In the genomic region with DNA sequence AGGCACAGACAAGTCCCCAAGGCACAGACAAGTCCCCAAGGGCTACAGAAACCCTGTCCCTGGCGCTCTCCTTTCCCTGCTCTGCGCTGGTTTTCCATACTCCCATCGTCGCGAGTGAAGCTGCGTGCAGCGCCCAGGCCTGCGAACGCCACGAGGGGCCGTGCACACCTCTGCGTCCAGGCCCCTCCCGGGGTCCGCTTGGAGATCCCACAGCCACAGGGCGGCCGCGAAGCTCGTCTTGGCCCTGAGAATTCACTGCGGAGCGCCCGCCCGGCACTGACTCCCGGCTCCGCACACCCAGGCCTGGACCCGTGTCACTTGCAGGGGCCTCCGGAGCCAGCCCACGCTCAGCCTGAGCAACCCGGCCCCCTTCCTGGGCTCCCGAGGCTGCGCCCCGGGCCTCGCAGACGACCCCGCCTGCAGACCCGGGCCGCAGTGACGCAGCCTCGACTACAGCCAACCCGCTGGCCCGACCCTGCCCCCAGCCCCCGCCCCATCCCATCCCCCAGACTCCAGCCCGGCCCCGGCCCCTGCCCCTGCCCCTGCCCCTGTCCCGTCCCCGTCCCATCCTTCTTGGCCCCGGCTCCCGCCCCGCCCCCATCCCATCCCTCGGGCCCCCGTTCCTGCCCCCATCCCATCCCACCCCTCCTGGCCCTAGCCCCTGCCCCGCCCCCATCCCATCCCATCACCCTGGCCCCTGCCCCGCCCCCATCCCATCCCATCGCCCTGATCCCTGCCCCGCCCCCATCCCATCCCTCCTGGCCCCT, we compare ENCODE assay signal across 9 cellular contexts. TPM values are rescaled to one million over a fixed set of nuclear protein-coding genes. Genes with fewer than 3 reads are reported as not detected.
DNase-seq lines count a peak whose midpoint lies in the region; ATAC-seq and TF ChIP-seq lines count a peak whose summit lies in the region.
"Had no signal": no experiment of that assay in that cellular context is flagged by ENCODE, and none has a peak within 500 bp of the region (broad histone marks: within the 10 kb centered on the region; RNA-seq: fewer than 3 reads in every experiment).

No MANE protein-coding gene starts in this region.

- H3K9me3 ChIP-seq in CD8-positive, alpha-beta T cell (ENCODE audit: low read length), result no peaks in the 10 kb centered on the region
- no peaks in the 10 kb centered on the region for H3K9me3 ChIP-seq in Peyer's patch
- H3K9me3 ChIP-seq in neutrophil, result no peaks in the 10 kb centered on the region

- intact Hi-C loops in CD8-positive, alpha-beta T cell (cut with DNase I, micrococcal nuclease), result loop anchor here (1.0 to 10.0 kb wide), 3 partner anchors 135 to 470 kb away; a partner anchor contains a TSS

- H3K27me3 ChIP-seq in CD8-positive, alpha-beta T cell (ENCODE audit: insufficient read depth, low read length), result no peaks in the 10 kb centered on the region
- H3K27me3 ChIP-seq in Peyer's patch (no peaks in the 10 kb centered on the region), neutrophil (no peaks in the 10 kb centered on the region)

- peaks cover 19% of the 10 kb centered on the region for H3K36me3 ChIP-seq in CD8-positive, alpha-beta T cell (ENCODE audit: insufficient read depth, low read length)
- H3K36me3 ChIP-seq in Peyer's patch, result peaks cover 0 to 40% (median 0%) of the 10 kb centered on the region in 3 donors
- peaks cover 41% of the 10 kb centered on the region for H3K36me3 ChIP-seq in neutrophil

- no peaks in the 10 kb centered on the region for H3K27me3 Mint-ChIP-seq in CD8-positive, alpha-beta T cell (ENCODE audit: low read depth)

- CTCF ChIA-PET in CD8-positive, alpha-beta T cell (lab: Charles Lee), result interaction anchor here (0.7 kb wide), 1 partner anchor 145 kb away, joined by 4 read pairs; no protein-coding TSS in a partner anchor

- H3K4me3 Mint-ChIP-seq in CD8-positive, alpha-beta T cell, result peak overlapping the region; percentile 59

- no peak overlapping the region for H3K27ac ChIP-seq in CD8-positive, alpha-beta T cell (ENCODE audit: low read depth, low read length)
- H3K27ac ChIP-seq in Peyer's patch (peak overlapping the region in 3 of 4 donors; percentile 82 to 86 (median 85)), neutrophil (peak overlapping the region; percentile 85)

- H3K9me3 Mint-ChIP-seq in CD8-positive, alpha-beta T cell, result no peaks in the 10 kb centered on the region
- H3K9me3 Mint-ChIP-seq: activated naive CD4-positive, alpha-beta T cell treated with anti-CD3 and anti-CD28 coated beads, Interleukin-2, amount 50 U/mL, for 72 hours had no signal

- ATAC-seq in CD8-positive, alpha-beta T cell, result no peak
- ATAC-seq in HG02970 (IDR thresholded peaks at IDR 0.05; ENCODE audit: low FRiP score, unreplicated experiment), result no peak

- POLR2A ChIA-PET in CD8-positive, alpha-beta T cell (lab: Charles Lee), result no interaction called here

- peak in 2 of 7 experiments; percentile 5 to 48 for DNase-seq in CD8-positive, alpha-beta T cell
- peak in 2 of 3 donors; percentile 15 to 50 for DNase-seq in Peyer's patch
- DNase-seq in epithelial cell of esophagus (ENCODE audit: low read depth), result no peak
- DNase-seq in kidney tubule cell (ENCODE audit: low spot score), result no peak
- no peak for DNase-seq in NAMALWA (ENCODE audit: low spot score)
- no peak for DNase-seq in HuH-7.5 (ENCODE audit: low spot score)

- TF ChIP-seq CTCF in CD8-positive, alpha-beta T cell (IDR thresholded peaks at IDR 0.05), result no peak
- TF ChIP-seq CTCF in Peyer's patch (IDR thresholded peaks at IDR 0.05) (no peak), epithelial cell of esophagus (IDR thresholded peaks at IDR 0.05; ENCODE audit: insufficient read depth, low read depth, low read length, missing control alignments) (no peak), neutrophil (IDR thresholded peaks at IDR 0.05) (no peak)

- H3K4me3 ChIP-seq in CD8-positive, alpha-beta T cell (ENCODE audit: low read depth, low read length), result no peak overlapping the region
- H3K4me3 ChIP-seq in Peyer's patch, result peak overlapping the region; percentile 69 to 95 (median 82)
- peak overlapping the region; percentile 65 for H3K4me3 ChIP-seq in epithelial cell of esophagus (ENCODE audit: low read length)
- H3K4me3 ChIP-seq in neutrophil (ENCODE audit: low read depth in 1 of 2, low read length in 1 of 2), result peak overlapping the region in 1 of 2 experiments; percentile 86

- H3K27ac Mint-ChIP-seq in CD8-positive, alpha-beta T cell, result peak overlapping the region; percentile 37

- TF ChIP-seq POLR2A in Peyer's patch (IDR thresholded peaks at IDR 0.05), result no peak

- H3K4me1 Mint-ChIP-seq in CD8-positive, alpha-beta T cell (ENCODE audit: low read depth), result peaks cover 22% of the 10 kb centered on the region

- peaks cover 36% of the 10 kb centered on the region for H3K36me3 Mint-ChIP-seq in CD8-positive, alpha-beta T cell

- H3K4me1 ChIP-seq in CD8-positive, alpha-beta T cell (ENCODE audit: insufficient read depth, low read length), result peaks cover 10% of the 10 kb centered on the region
- H3K4me1 ChIP-seq in Peyer's patch (peaks cover 3 to 16% (median 11%) of the 10 kb centered on the region in 4 donors), neutrophil (ENCODE audit: control insufficient read depth in 1 of 2, insufficient read depth in 1 of 2, low read depth in 1 of 2, low read length in 1 of 2) (peaks cover 10 to 16% of the 10 kb centered on the region in 2 experiments)

RNA-seq across cellular contexts. Expression of a gene that starts 0.8 kb away (rescaled TPM):
- total RNA-seq in CD8-positive, alpha-beta T cell, result 10 to 100 TPM; 54.7 to 56.7 TPM
- total RNA-seq in Peyer's patch, result 10 to 100 TPM; 25.6 to 76.4 (median 47.6) TPM

Comparison
In these comparisons a context has a peak if more than half of its experiments do, and no peak if none do; other contexts are left out.
1. DNase-seq: peak in Peyer's patch (2 of 3); none in epithelial cell of esophagus (single experiment), kidney tubule cell (single experiment), NAMALWA (single experiment) and HuH-7.5 (single experiment).